17 cellular contexts compared by ENCODE assay signal in the genomic region with DNA sequence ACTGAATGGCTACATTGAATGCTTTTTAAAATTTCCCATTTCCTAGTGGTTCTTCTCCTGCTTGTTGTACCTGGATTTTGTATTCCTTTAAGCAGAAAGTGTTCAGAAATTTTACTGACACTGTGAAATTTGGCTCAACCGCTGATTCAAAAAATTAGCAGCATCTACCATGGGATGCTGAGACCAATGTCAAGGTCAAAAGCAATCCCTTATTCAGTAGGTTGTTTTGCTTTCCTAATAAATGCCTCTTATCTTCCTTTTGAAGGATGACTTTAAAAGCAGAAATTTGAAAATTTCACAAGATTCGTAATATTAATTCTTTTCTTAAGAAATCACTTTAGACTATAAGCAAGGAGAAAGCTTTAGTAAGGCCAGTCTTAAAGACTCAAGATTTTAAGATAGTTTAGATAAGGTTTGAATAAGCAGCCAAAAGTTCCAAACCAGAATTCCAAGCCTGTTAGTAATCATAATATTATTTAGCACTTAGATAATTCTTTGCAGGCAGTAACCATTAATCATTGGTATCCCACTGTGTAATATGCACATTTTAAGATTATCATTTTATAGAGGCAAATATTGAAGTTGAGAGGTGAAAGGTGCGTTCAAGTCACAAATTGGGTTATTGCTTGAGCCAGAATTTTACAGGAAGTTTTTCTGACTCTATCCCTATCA.
DNase-seq lines count a peak whose midpoint lies in the region; ATAC-seq, FAIRE-seq and TF ChIP-seq lines count a peak whose summit lies in the region.
"Had no signal": no experiment of that assay in that cellular context is flagged by ENCODE, and none has a peak within 500 bp of the region (broad histone marks: within the 10 kb centered on the region; RNA-seq: fewer than 3 reads in every experiment).

No MANE protein-coding gene starts in this region.

- no peaks in the 10 kb centered on the region for H3K4me1 Mint-ChIP-seq in activated CD4-positive, alpha-beta T cell treated with anti-CD3 and anti-CD28 coated beads, Interleukin-2, amount 10 ng/mL, durations not matched to agents 7 days and 5 days
- H3K4me1 Mint-ChIP-seq: naive B cell, T-cell had no signal

- no peaks in the 10 kb centered on the region for H3K9me1 ChIP-seq in keratinocyte (ENCODE audit: control insufficient read depth, extremely low read depth, insufficient read depth, low read length)

- FAIRE-seq in keratinocyte (lab: Jason Lieb, UNC) = no peak
- FAIRE-seq: GM12878 had no signal

- CTCF ChIA-PET in activated CD4-positive, alpha-beta T cell treated with anti-CD3 and anti-CD28 coated beads, Interleukin-2, amount 10 ng/mL, durations not matched to agents 7 days and 5 days (lab: Charles Lee) = no interaction called here

- H3K4me1 ChIP-seq in keratinocyte (ENCODE audit: control insufficient read depth, extremely low read depth, insufficient read depth, low read length) = peaks cover 24% of the 10 kb centered on the region
- H3K4me1 ChIP-seq: adrenal gland, left ventricle myocardium inferior, psoas muscle had no signal

- H3K36me3 ChIP-seq in keratinocyte (ENCODE audit: control insufficient read depth in 2 of 2, extremely low read depth in 1 of 2, insufficient read depth in 2 of 2, low read length in 2 of 2) = no peaks in the 10 kb centered on the region
- H3K36me3 ChIP-seq: adrenal gland, left ventricle myocardium inferior, WERI-Rb-1 had no signal

- H3K27me3 Mint-ChIP-seq in activated CD4-positive, alpha-beta T cell treated with anti-CD3 and anti-CD28 coated beads, Interleukin-2, amount 10 ng/mL, durations not matched to agents 7 days and 5 days = no peaks in the 10 kb centered on the region
- H3K27me3 Mint-ChIP-seq: T-cell had no signal

- in situ Hi-C loops in astrocyte of the spinal cord (cut with HindIII; ENCODE audit: low sequenced_read_pairs) (no loop called here), GM13976 (cut with MboI; ENCODE audit: low sequenced_read_pairs, unreplicated experiment) (no loop called here)

- H3K9me3 ChIP-seq in keratinocyte (ENCODE audit: control insufficient read depth, low read depth, low read length) = no peaks in the 10 kb centered on the region
- H3K9me3 ChIP-seq: adrenal gland, left ventricle myocardium inferior, psoas muscle had no signal

- H3K79me2 ChIP-seq in keratinocyte (ENCODE audit: control insufficient read depth, insufficient read depth, low read length) = no peaks in the 10 kb centered on the region

- ATAC-seq in GM21360 (IDR thresholded peaks at IDR 0.05; ENCODE audit: unreplicated experiment) = no peak
- ATAC-seq in GM21717 (IDR thresholded peaks at IDR 0.05; ENCODE audit: unreplicated experiment) = no peak
- ATAC-seq: CD8-positive, alpha-beta T cell; foreskin keratinocyte; GM12878; psoas muscle; T-cell had no signal

- no peaks in the 10 kb centered on the region for H3K27me3 ChIP-seq in keratinocyte (ENCODE audit: control insufficient read depth, extremely low read depth, insufficient read depth, low read length)
- H3K27me3 ChIP-seq: adrenal gland, foreskin keratinocyte had no signal

- DNase-seq in HS-27A (ENCODE audit: low read depth) = peak; percentile 40
- DNase-seq in astrocyte of the spinal cord (ENCODE audit: low read depth, low spot score) = peak; percentile 79
- no peak for DNase-seq in keratinocyte (ENCODE audit: low read depth, low spot score)
- no peak for DNase-seq in GM13976 (ENCODE audit: low spot score)
- DNase-seq in activated CD4-positive, alpha-beta T cell treated with anti-CD3 and anti-CD28 coated beads, Interleukin-2, amount 10 ng/mL, durations not matched to agents 7 days and 5 days = no peak
- DNase-seq: adrenal gland; CD8-positive, alpha-beta T cell; left ventricle myocardium inferior; naive B cell; NCI-H2029 treated with DMSO at 0.1 percent for 48 hours; psoas muscle; T-cell; WERI-Rb-1 had no signal

- POLR2A ChIA-PET in activated CD4-positive, alpha-beta T cell treated with anti-CD3 and anti-CD28 coated beads, Interleukin-2, amount 10 ng/mL, durations not matched to agents 7 days and 5 days (lab: Charles Lee) = no interaction called here

- no peaks in the 10 kb centered on the region for H3K9me3 Mint-ChIP-seq in activated CD4-positive, alpha-beta T cell treated with anti-CD3 and anti-CD28 coated beads, Interleukin-2, amount 10 ng/mL, durations not matched to agents 7 days and 5 days
- H3K9me3 Mint-ChIP-seq: CD8-positive, alpha-beta T cell had no signal

- no peak for TF ChIP-seq CTCF in astrocyte of the spinal cord (IDR thresholded peaks at IDR 0.05; ENCODE audit: low read depth, low read length)
- no peak for TF ChIP-seq CTCF in keratinocyte (optimal IDR thresholded peaks at IDR 0.05 in 1 of 3, IDR thresholded peaks at IDR 0.05 in 1 of 3, conservative IDR thresholded peaks at IDR 0.05 in 1 of 3; ENCODE audit: extremely low read depth in 1 of 3, insufficient read depth in 2 of 3, low read length in 3 of 3)
- no peak for TF ChIP-seq CTCF in GM13976 (IDR thresholded peaks at IDR 0.05; ENCODE audit: borderline replicate concordance, control extremely low read depth, extremely low read depth, insufficient read depth, missing control alignments)

- no peak overlapping the region for H2AFZ ChIP-seq in keratinocyte (ENCODE audit: control insufficient read depth, low read length)

- H3K4me2 ChIP-seq in keratinocyte (ENCODE audit: control insufficient read depth, extremely low read depth, insufficient read depth, low read depth, low read length) = peak overlapping the region; percentile 28

- no peak overlapping the region for H3K27ac ChIP-seq in keratinocyte (ENCODE audit: control insufficient read depth, insufficient read depth, low read length)
- H3K27ac ChIP-seq: foreskin keratinocyte, left ventricle myocardium inferior, psoas muscle, WERI-Rb-1 had no signal

- no peak overlapping the region for H3K27ac Mint-ChIP-seq in activated CD4-positive, alpha-beta T cell treated with anti-CD3 and anti-CD28 coated beads, Interleukin-2, amount 10 ng/mL, durations not matched to agents 7 days and 5 days
- H3K27ac Mint-ChIP-seq: CD8-positive, alpha-beta T cell; naive B cell; T-cell had no signal

- dilution Hi-C loops in keratinocyte (cut with MboI; ENCODE audit: extremely low pct_ligation_motif_present, low sequenced_read_pairs) = no loop called here

- H4K20me1 ChIP-seq in keratinocyte (ENCODE audit: control insufficient read depth, extremely low read depth, insufficient read depth, low read length) = no peaks in the 10 kb centered on the region

- no peak overlapping the region for H3K9ac ChIP-seq in keratinocyte (ENCODE audit: control insufficient read depth, extremely low read depth, insufficient read depth, low read length)

- no peaks in the 10 kb centered on the region for H3K36me3 Mint-ChIP-seq in activated CD4-positive, alpha-beta T cell treated with anti-CD3 and anti-CD28 coated beads, Interleukin-2, amount 10 ng/mL, durations not matched to agents 7 days and 5 days (ENCODE audit: low read depth)
- H3K36me3 Mint-ChIP-seq: CD8-positive, alpha-beta T cell; naive B cell; T-cell had no signal

- no peak overlapping the region for H3K4me3 Mint-ChIP-seq in activated CD4-positive, alpha-beta T cell treated with anti-CD3 and anti-CD28 coated beads, Interleukin-2, amount 10 ng/mL, durations not matched to agents 7 days and 5 days
- H3K4me3 Mint-ChIP-seq: CD8-positive, alpha-beta T cell; naive B cell; T-cell had no signal

- H3K4me3 ChIP-seq in astrocyte of the spinal cord (ENCODE audit: low read depth, low read length) (no peak overlapping the region), keratinocyte (ENCODE audit: control insufficient read depth in 2 of 3, extremely low read depth in 1 of 3, insufficient read depth in 2 of 3, low read depth in 1 of 3, low read length in 3 of 3) (no peak overlapping the region)
- H3K4me3 ChIP-seq: adrenal gland, GM12878, left ventricle myocardium inferior, psoas muscle had no signal

Comparison
In these comparisons a context has a peak if more than half of its experiments do, and no peak if none do; other contexts are left out.
1. DNase-seq: peak in HS-27A (single experiment) and astrocyte of the spinal cord (single experiment); none in keratinocyte (single experiment), GM13976 (single experiment) and activated CD4-positive, alpha-beta T cell treated with anti-CD3 and anti-CD28 coated beads, Interleukin-2, amount 10 ng/mL, durations not matched to agents 7 days and 5 days (single experiment).